ENCODE assay signal across 1 cellular context in genomic region chr16:27404163-27404823, GRCh38.
TF ChIP-seq lines count a peak whose summit lies in the region.

No MANE protein-coding gene starts in this region.

TF ChIP-seq in GM12878, 131 proteins besides CTCF, POLR2A, EP300 and RAD21 (continued from another document and continues in another):
- TF ChIP-seq USF1 (IDR thresholded peaks at IDR 0.05; ENCODE audit: borderline replicate concordance, extremely low read length, insufficient read depth, low read depth, low read length) (no peak), RAD51 (IDR thresholded peaks at IDR 0.05) (no peak), ATF3 (IDR thresholded peaks at IDR 0.05; ENCODE audit: borderline replicate concordance, extremely low read depth, low read depth, low read length) (no peak), SMAD1 (IDR thresholded peaks at IDR 0.05; ENCODE audit: low read depth, partially characterized antibody) (no peak), WRNIP1 (IDR thresholded peaks at IDR 0.05; ENCODE audit: borderline replicate concordance, low read depth, low read length) (no peak; the same call in 1 of the 2 replicates), HCFC1 (IDR thresholded peaks at IDR 0.05; ENCODE audit: low read length) (no peak), MEF2A (IDR thresholded peaks at IDR 0.05; ENCODE audit: insufficient read depth, low read depth, low read length) (no peak), TBL1XR1 (IDR thresholded peaks at IDR 0.05; ENCODE audit: low read depth, low read length) (no peak), E4F1 (IDR thresholded peaks at IDR 0.05; ENCODE audit: borderline replicate concordance, partially characterized antibody) (no peak), IRF5 (IDR thresholded peaks at IDR 0.05; ENCODE audit: borderline replicate concordance) (no peak), POLR2AphosphoS2 (IDR thresholded peaks at IDR 0.05; ENCODE audit: low read depth, low read length) (peak; percentile 34; the same call in 1 of the 2 replicates), LARP7 (IDR thresholded peaks at IDR 0.05) (peak; percentile 14; the same call in 1 of the 2 replicates), RCOR1 (conservative IDR thresholded peaks at IDR 0.05; ENCODE audit: low read depth, low read length) (no peak), ZNF274 (IDR thresholded peaks at IDR 0.05; ENCODE audit: insufficient read depth, insufficient read length) (no peak), MTA3 (IDR thresholded peaks at IDR 0.05; ENCODE audit: borderline replicate concordance, low read length) (no peak), IRF4 (IDR thresholded peaks at IDR 0.05; ENCODE audit: low read depth, low read length) (no peak), NFXL1 (IDR thresholded peaks at IDR 0.05; ENCODE audit: borderline replicate concordance) (no peak), SIX5 (IDR thresholded peaks at IDR 0.05; ENCODE audit: low read depth, low read length, severe bottlenecking) (no peak), ZZZ3 (IDR thresholded peaks at IDR 0.05; ENCODE audit: control insufficient read depth, insufficient read length, low read depth) (no peak), STAT3 (IDR thresholded peaks at IDR 0.05; ENCODE audit: low read depth, low read length) (no peak), YY1 (IDR thresholded peaks at IDR 0.05; ENCODE audit: low read depth, low read length) (0 out of 2 replicates have a peak, but pooled peaks have one; percentile 26), SREBF2 (IDR thresholded peaks at IDR 0.05; ENCODE audit: low read length) (no peak), MEF2B (IDR thresholded peaks at IDR 0.05; ENCODE audit: partially characterized antibody, poor library complexity, severe bottlenecking) (no peak), BHLHE40 (IDR thresholded peaks at IDR 0.05; ENCODE audit: borderline replicate concordance in 1 of 2, low read depth in 2 of 2, low read length in 1 of 2) (peak; percentile 75 to 82), ESRRA (IDR thresholded peaks at IDR 0.05; ENCODE audit: low read length) (peak; percentile 56; the same call in 1 of the 2 replicates), SUZ12 (IDR thresholded peaks at IDR 0.05; ENCODE audit: unreplicated experiment) (no peak), PML (IDR thresholded peaks at IDR 0.05; ENCODE audit: low read length) (no peak), CREM (IDR thresholded peaks at IDR 0.05; ENCODE audit: low read depth) (peak; percentile 44; the same call in 1 of the 2 replicates), POLR2AphosphoS5 (IDR thresholded peaks at IDR 0.05; ENCODE audit: low read length) (peak; percentile 76), E2F8 (IDR thresholded peaks at IDR 0.05; ENCODE audit: low read depth, partially characterized antibody) (no peak), ETV6 (conservative IDR thresholded peaks at IDR 0.05 in 1 of 2, IDR thresholded peaks at IDR 0.05 in 1 of 2; ENCODE audit: borderline replicate concordance in 1 of 2, low read depth in 1 of 2) (0 out of 4 replicates have a peak, but pooled peaks of 1 of the 2 experiments have one; percentile 29), JUNB (IDR thresholded peaks at IDR 0.05) (no peak), ATF2 (IDR thresholded peaks at IDR 0.05; ENCODE audit: low read length) (no peak), CBFB (IDR thresholded peaks at IDR 0.05; ENCODE audit: low read depth) (peak; percentile 44; the same call in 1 of the 2 replicates), POU2F2 (IDR thresholded peaks at IDR 0.05; ENCODE audit: borderline replicate concordance, low read depth, low read length) (no peak), NR2F1 (conservative IDR thresholded peaks at IDR 0.05) (0 out of 2 replicates have a peak, but pooled peaks have one; percentile 46), RUNX3 (IDR thresholded peaks at IDR 0.05; ENCODE audit: low read length) (no peak), JUND (IDR thresholded peaks at IDR 0.05; ENCODE audit: low read depth, low read length) (0 out of 2 replicates have a peak, but pooled peaks have one; percentile 50), NR2C1 (IDR thresholded peaks at IDR 0.05) (no peak), ZNF687 (IDR thresholded peaks at IDR 0.05) (0 out of 2 replicates have a peak, but pooled peaks have one; percentile 20), MYC (IDR thresholded peaks at IDR 0.05; ENCODE audit: insufficient read depth, insufficient read length, insufficient replicate concordance, low read length, severe bottlenecking) (no peak), HDAC2 (IDR thresholded peaks at IDR 0.05) (no peak), PAX5 (IDR thresholded peaks at IDR 0.05; ENCODE audit: borderline replicate concordance, low read depth, low read length) (0 out of 2 replicates have a peak, but pooled peaks have one; percentile 11), ZNF217 (IDR thresholded peaks at IDR 0.05) (no peak), PKNOX1 (IDR thresholded peaks at IDR 0.05) (no peak), RELB (IDR thresholded peaks at IDR 0.05; ENCODE audit: low read depth) (no peak)
